ENCODE assay signal across 17 cellular contexts in the genomic region with DNA sequence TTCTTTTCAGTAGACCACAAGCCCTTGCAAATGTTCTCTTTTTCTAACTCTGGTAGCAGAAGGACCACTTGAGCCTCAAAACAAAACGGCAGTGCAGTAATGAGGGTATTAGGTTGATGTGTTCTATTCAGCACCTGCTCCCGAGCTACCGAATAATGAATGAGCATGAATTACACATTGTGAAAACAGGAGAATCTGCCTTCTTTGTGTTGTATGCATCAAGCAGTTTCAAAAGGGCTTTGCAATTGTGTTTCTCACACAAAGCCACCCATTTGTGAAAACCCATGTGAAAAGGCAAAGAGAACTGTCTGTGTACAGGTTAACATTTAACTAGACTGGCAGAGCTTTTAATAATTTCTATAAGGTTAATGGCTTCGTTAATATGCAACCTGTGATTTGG.
DNase-seq lines count a peak whose midpoint lies in the region; ATAC-seq, FAIRE-seq and TF ChIP-seq lines count a peak whose summit lies in the region.
"Had no signal": no experiment of that assay in that cellular context is flagged by ENCODE, and none has a peak within 500 bp of the region (broad histone marks: within the 10 kb centered on the region; RNA-seq: fewer than 3 reads in every experiment).

No MANE protein-coding gene starts in this region.

- H3K36me3 ChIP-seq in ectodermal cell (ENCODE audit: control insufficient read depth, insufficient read depth, low read length) = no peaks in the 10 kb centered on the region
- no peaks in the 10 kb centered on the region for H3K36me3 ChIP-seq in A673 (ENCODE audit: insufficient read depth, low read length, poor library complexity, severe bottlenecking)
- H3K36me3 ChIP-seq in smooth muscle cell (ENCODE audit: low read depth) = no peaks in the 10 kb centered on the region
- H3K36me3 ChIP-seq: breast epithelium, gastroesophageal sphincter had no signal

- H3K9ac ChIP-seq in smooth muscle cell (ENCODE audit: low read depth) = no peak overlapping the region

- no peak for DNase-seq in GM18507 (ENCODE audit: extremely low spot score, insufficient read length, low read depth)
- DNase-seq in NCI-H2029 (lab: John Stamatoyannopoulos, UW) = peak; percentile 71
- DNase-seq in A673 (ENCODE audit: low spot score) = no peak
- no peak for DNase-seq in inferior parietal cortex (ENCODE audit: extremely low spot score)
- DNase-seq in AML-193 (lab: John Stamatoyannopoulos, UW) = no peak
- DNase-seq in smooth muscle cell (lab: John Stamatoyannopoulos, UW; ENCODE audit: unreplicated experiment) = no peak
- DNase-seq: activated naive CD4-positive, alpha-beta T cell; islet precursor cell; KBM-7; NCI-H526; right cardiac atrium; stimulated activated CD4-positive, alpha-beta T cell treated with anti-CD3 and anti-CD28 coated beads, Interleukin-4, amount 100 ng/mL, for 4 hours; stimulated activated naive B cell treated with anti-CD40 and anti-IgM and Interleukin-4, amounts not matched to agents 10 μg/mL and 1 μg/mL and 100 μg/mL, for 72 hours had no signal

- H3K27ac ChIP-seq in ectodermal cell (ENCODE audit: insufficient read depth, low read depth, low read length, poor library complexity, severe bottlenecking) (peak overlapping the region; percentile 18), A673 (ENCODE audit: low read depth, low read length, poor library complexity, severe bottlenecking) (no peak overlapping the region), smooth muscle cell (ENCODE audit: low read depth) (no peak overlapping the region)
- H3K27ac ChIP-seq: breast epithelium, gastroesophageal sphincter had no signal

- peaks cover 18% of the 10 kb centered on the region for H3K4me1 ChIP-seq in ectodermal cell (ENCODE audit: control insufficient read depth, insufficient read depth, low read length)
- no peaks in the 10 kb centered on the region for H3K4me1 ChIP-seq in A673 (ENCODE audit: insufficient read depth, low read length, poor library complexity, severe bottlenecking)
- H3K4me1 ChIP-seq in smooth muscle cell (ENCODE audit: low read depth) = peaks cover 32% of the 10 kb centered on the region
- H3K4me1 ChIP-seq: breast epithelium, gastroesophageal sphincter had no signal

- peak; percentile 12 for FAIRE-seq in GM18507 (lab: Jason Lieb, UNC)

- intact Hi-C loops in A673 (cut with micrococcal nuclease; ENCODE audit: unreplicated experiment) = no loop called here

- no peaks in the 10 kb centered on the region for H3K27me3 ChIP-seq in ectodermal cell (ENCODE audit: control insufficient read depth, insufficient read depth, low read length, poor library complexity, severe bottlenecking)
- peaks cover 34% of the 10 kb centered on the region for H3K27me3 ChIP-seq in A673 (replicated peaks; ENCODE audit: insufficient read depth, low read depth, low read length, poor library complexity)
- H3K27me3 ChIP-seq in smooth muscle cell (ENCODE audit: low read depth) = no peaks in the 10 kb centered on the region
- H3K27me3 ChIP-seq: breast epithelium, gastroesophageal sphincter had no signal

- H3K9me3 ChIP-seq in ectodermal cell (ENCODE audit: control insufficient read depth, low read length) (no peaks in the 10 kb centered on the region), A673 (ENCODE audit: low read depth, low read length, poor library complexity, severe bottlenecking) (no peaks in the 10 kb centered on the region), smooth muscle cell (replicated peaks; ENCODE audit: low read depth) (no peaks in the 10 kb centered on the region)
- H3K9me3 ChIP-seq: breast epithelium, gastroesophageal sphincter had no signal

- H3K4me3 ChIP-seq in ectodermal cell (ENCODE audit: insufficient read depth, low read depth, low read length) = no peak overlapping the region
- no peak overlapping the region for H3K4me3 ChIP-seq in A673 (ENCODE audit: low read depth, low read length, poor library complexity, severe bottlenecking)
- H3K4me3 ChIP-seq in smooth muscle cell = no peak overlapping the region
- H3K4me3 ChIP-seq: breast epithelium, gastroesophageal sphincter had no signal

- H3F3A ChIP-seq in smooth muscle cell (ENCODE audit: low read depth) = no peaks in the 10 kb centered on the region

- H3K79me2 ChIP-seq in smooth muscle cell (ENCODE audit: low read depth) = no peaks in the 10 kb centered on the region

- CTCF ChIA-PET in A673 (lab: Charles Lee) = no interaction called here

- H4K20me1 ChIP-seq in smooth muscle cell (ENCODE audit: low read depth) = no peaks in the 10 kb centered on the region

- no peak overlapping the region for H3K4me2 ChIP-seq in smooth muscle cell

- WGBS in ectodermal cell, 2 experiments = 34 to 51% methylated on average over 3 to 4 of the region's 4 CpGs
- WGBS in smooth muscle cell (ENCODE audit: low lambda C conversion rate) = 87% methylated on average over 4 of the region's 4 CpGs

- no peak for TF ChIP-seq CTCF in A673 (conservative IDR thresholded peaks at IDR 0.05; ENCODE audit: low read depth, low read length)
- no peak for TF ChIP-seq CTCF in smooth muscle cell (IDR thresholded peaks at IDR 0.05; ENCODE audit: borderline replicate concordance, insufficient read depth, poor library complexity, severe bottlenecking)

- H2AFZ ChIP-seq in smooth muscle cell (ENCODE audit: low read depth) = no peak overlapping the region

- no TSS peak for BruUV-seq in A673 (replicated peaks; lab: Mats Ljungman, UMichigan)

- POLR2A ChIA-PET in A673 (lab: Charles Lee; ENCODE audit: low non-redundant PET) = no interaction called here

- ATAC-seq in HG02981 (IDR thresholded peaks at IDR 0.05; ENCODE audit: unreplicated experiment) = peak; percentile 54
- ATAC-seq: gastroesophageal sphincter; right cardiac atrium; stimulated activated naive B cell treated with anti-CD40 and anti-IgM and Interleukin-4, amounts not matched to agents 10 μg/mL and 1 μg/mL and 100 μg/mL, for 72 hours had no signal
